In genomic region chr18:58350526-58350925, GRCh38 we compare ENCODE assay signal across 27 cellular contexts.
"Had no signal": no experiment of that assay in that cellular context is flagged by ENCODE, and none has a peak within 500 bp of the region (broad histone marks: within the 10 kb centered on the region; RNA-seq: fewer than 3 reads in every experiment).

No MANE protein-coding gene starts in this region.

- H3K9me3 ChIP-seq: colonic mucosa, gastrocnemius medialis, lower lobe of right lung, neutrophil, ovary, right lobe of liver, testis, transverse colon had no signal

- H3K27ac ChIP-seq: colonic mucosa, dorsolateral prefrontal cortex, gastrocnemius medialis, lower lobe of right lung, neutrophil, ovary, right lobe of liver, testis, transverse colon had no signal

- H3K4me3 ChIP-seq: colonic mucosa, dorsolateral prefrontal cortex, gastrocnemius medialis, lower lobe of right lung, ovary, right lobe of liver, testis, transverse colon had no signal

- H3K4me1 ChIP-seq: colonic mucosa, lower lobe of right lung, right lobe of liver, testis, transverse colon had no signal

- H3K27me3 ChIP-seq: colonic mucosa, dorsolateral prefrontal cortex, gastrocnemius medialis, neutrophil, ovary, right lobe of liver, testis, transverse colon had no signal

- H3K36me3 ChIP-seq: colonic mucosa, neutrophil, ovary, right lobe of liver had no signal

- ATAC-seq: activated naive CD8-positive, alpha-beta T cell treated with anti-CD3 and anti-CD28 coated beads, Interleukin-2, amount 50 U/mL, for 24 hours; activated T-cell treated with anti-CD3 and anti-CD28 coated beads, Interleukin-2, amount 50 U/mL, for 4 hours; activated T-helper 17 cell treated with anti-CD3 and anti-CD28 coated beads, Interleukin-2, amount 50 U/mL, for 72 hours; gastrocnemius medialis; left lobe of liver; lower lobe of right lung; right lobe of liver; T-helper 17 cell had no signal

- DNase-seq: activated CD4-positive, alpha-beta memory T cell treated with anti-CD3 and anti-CD28 coated beads, Interleukin-2, amount 10 ng/mL, durations not matched to agents 7 days and 5 days; activated CD4-positive, alpha-beta T cell treated with anti-CD3 and anti-CD28 coated beads, Interleukin-2, amount 10 ng/mL, durations not matched to agents 7 days and 5 days; activated CD4-positive, CD25-positive, alpha-beta regulatory T cell treated with anti-CD3 and anti-CD28 coated beads, Interleukin-2, amount 50 U/mL, for 72 hours; activated CD8-positive, alpha-beta memory T cell treated with anti-CD3 and anti-CD28 coated beads, Interleukin-2, amount 50 U/mL, for 48 hours; activated naive CD8-positive, alpha-beta T cell treated with anti-CD3 and anti-CD28 coated beads, Interleukin-2, amount 50 U/mL, for 24 hours; activated T-cell treated with anti-CD3 and anti-CD28 coated beads, Interleukin-2, amount 50 U/mL, for 4 hours; amygdala; cerebellar nuclear complex; colonic mucosa; dorsolateral prefrontal cortex; effector memory CD4-positive, alpha-beta T cell; gastrocnemius medialis; hippocampal formation; immature natural killer cell; lower lobe of right lung; mesenchymal stem cell; ovary; right lobe of liver; stimulated activated CD4-positive, alpha-beta T cell treated with anti-CD3 and anti-CD28 coated beads, Interleukin-2, amount 100 ng/mL, for 48 hours; stimulated activated naive CD4-positive, alpha-beta T cell treated with Interleukin-2 at 50 U/mL for 16 hours; T-helper 17 cell; T1000; testis; transverse colon had no signal
